In genomic region chr3:18808423-18808822, GRCh38 we compare ENCODE assay signal across 20 cellular contexts.
A peak's percentile ranks its signal among the peaks of the same experiment; 100 is the strongest.
DNase-seq lines count a peak whose midpoint lies in the region; ATAC-seq and TF ChIP-seq lines count a peak whose summit lies in the region.
"Had no signal": no experiment of that assay in that cellular context is flagged by ENCODE, and none has a peak within 500 bp of the region (broad histone marks: within the 10 kb centered on the region; RNA-seq: fewer than 3 reads in every experiment).

No MANE protein-coding gene starts in this region.

- no peaks in the 10 kb centered on the region for H3K27me3 Mint-ChIP-seq in activated T-cell treated with anti-CD3 and anti-CD28 coated beads, Interleukin-2, amount 50 U/mL, for 72 hours (ENCODE audit: low read depth)
- H3K27me3 Mint-ChIP-seq: IgD-negative memory B cell had no signal

- H3K36me3 Mint-ChIP-seq in activated T-cell treated with anti-CD3 and anti-CD28 coated beads, Interleukin-2, amount 50 U/mL, for 72 hours (ENCODE audit: insufficient read depth in 2 of 2) = peaks cover 1 to 3% of the 10 kb centered on the region in 2 donors

- H3K4me3 ChIP-seq in epithelial cell of esophagus (ENCODE audit: low read length) = no peak overlapping the region
- H3K4me3 ChIP-seq in retinal pigment epithelial cell (ENCODE audit: low read length) = no peak overlapping the region
- H3K4me3 ChIP-seq: GM12878 had no signal

- H3K9me3 Mint-ChIP-seq in activated T-cell treated with anti-CD3 and anti-CD28 coated beads, Interleukin-2, amount 50 U/mL, for 72 hours = peaks cover 0 to 9% of the 10 kb centered on the region in 2 donors
- H3K9me3 Mint-ChIP-seq: IgD-negative memory B cell had no signal

- peak in 1 of 2 donors; percentile 12 for ATAC-seq in activated T-cell treated with anti-CD3 and anti-CD28 coated beads, Interleukin-2, amount 50 U/mL, for 72 hours (replicated peaks in 1 of 2)
- ATAC-seq in HG03025 (IDR thresholded peaks at IDR 0.05; ENCODE audit: low FRiP score, unreplicated experiment) = no peak
- ATAC-seq in left colon = no peak
- ATAC-seq: GM12878, HCT116, Panc1 had no signal

- intact Hi-C loops in left colon (cut with DNase I, micrococcal nuclease) = no loop called here

- TF ChIP-seq CTCF in epithelial cell of esophagus (IDR thresholded peaks at IDR 0.05; ENCODE audit: insufficient read depth, low read depth, low read length, missing control alignments) (no peak), retinal pigment epithelial cell (conservative IDR thresholded peaks at IDR 0.05; ENCODE audit: low read depth, low read length) (no peak)

- no peak overlapping the region for H3K4me3 Mint-ChIP-seq in activated T-cell treated with anti-CD3 and anti-CD28 coated beads, Interleukin-2, amount 50 U/mL, for 72 hours
- H3K4me3 Mint-ChIP-seq: IgD-negative memory B cell had no signal

- H3K4me1 Mint-ChIP-seq in activated T-cell treated with anti-CD3 and anti-CD28 coated beads, Interleukin-2, amount 50 U/mL, for 72 hours (ENCODE audit: low read depth) = peaks cover 66% of the 10 kb centered on the region
- H3K4me1 Mint-ChIP-seq: IgD-negative memory B cell had no signal

- DNase-seq in activated T-cell treated with anti-CD3 and anti-CD28 coated beads, Interleukin-2, amount 50 U/mL, for 72 hours = no peak
- no peak for DNase-seq in activated T-cell treated with anti-CD3 and anti-CD28 coated beads, Interleukin-2, amount 50 U/mL, for 48 hours
- peak; percentile 80 for DNase-seq in HT1080 (ENCODE audit: low read depth)
- DNase-seq in epithelial cell of esophagus (ENCODE audit: low read depth) = peak; percentile 69
- peak; percentile 17 for DNase-seq in retinal pigment epithelial cell (ENCODE audit: low read depth)
- no peak for DNase-seq in left colon
- DNase-seq in 8988T = no peak
- DNase-seq: AML-193, DMS79, MV-4-11, NCI-H1417 treated with DMSO at 0.1 percent for 48 hours, NCI-H2029, NCI-H2171 treated with DMSO at 0.1 percent for 48 hours, NCI-H510A, NCI-H82 had no signal

- H3K27ac Mint-ChIP-seq in activated T-cell treated with anti-CD3 and anti-CD28 coated beads, Interleukin-2, amount 50 U/mL, for 72 hours = peak overlapping the region; percentile 35
- H3K27ac Mint-ChIP-seq: IgD-negative memory B cell had no signal

Comparison
In these comparisons a context has a peak if more than half of its experiments do, and no peak if none do; other contexts are left out.
1. DNase-seq: peak in HT1080 (single experiment), epithelial cell of esophagus (single experiment) and retinal pigment epithelial cell (single experiment); none in activated T-cell treated with anti-CD3 and anti-CD28 coated beads, Interleukin-2, amount 50 U/mL, for 72 hours (0 of 2), activated T-cell treated with anti-CD3 and anti-CD28 coated beads, Interleukin-2, amount 50 U/mL, for 48 hours (0 of 2), left colon (0 of 2) and 8988T (single experiment).